Comparison of ENCODE assay signal across 1 cellular context in the genomic region with DNA sequence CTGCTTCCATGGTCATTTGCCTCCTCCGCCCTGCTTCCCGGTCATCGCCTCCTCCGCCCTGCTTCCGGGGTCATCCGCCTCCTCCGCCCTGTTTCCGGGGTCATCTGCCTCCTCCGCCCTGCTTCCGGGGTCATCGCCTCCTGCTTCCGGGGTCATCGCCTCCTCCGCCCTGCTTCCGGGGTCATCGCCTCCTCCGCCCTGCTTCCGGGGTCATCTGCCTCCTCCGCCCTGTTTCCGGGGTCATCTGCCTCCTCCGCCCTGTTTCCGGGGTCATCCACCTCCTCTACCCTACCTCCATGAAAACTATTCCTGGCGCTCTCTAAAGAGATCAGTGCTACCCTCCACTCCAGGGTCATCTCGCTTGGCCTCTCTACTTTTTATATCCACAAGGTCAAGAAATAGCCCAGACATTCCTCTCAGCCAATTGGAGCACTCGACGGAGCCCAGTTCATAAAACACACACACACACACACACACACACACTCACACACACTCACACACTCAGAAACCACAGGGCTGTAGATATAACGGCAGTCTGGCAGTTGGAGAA.
TF ChIP-seq lines count a peak whose summit lies in the region.

No MANE protein-coding gene starts in this region.

TF ChIP-seq in K562, 482 proteins besides CTCF, POLR2A, EP300 and RAD21 (continued from another document and continues in another):
- TF ChIP-seq GTF3C2 (IDR thresholded peaks at IDR 0.05; ENCODE audit: borderline replicate concordance, extremely low read depth, insufficient read length) (no peak), CREB3 (tag; conservative IDR thresholded peaks at IDR 0.05; ENCODE audit: low read depth) (no peak), SLC30A9 (CRISPR knock-in tag; IDR thresholded peaks at IDR 0.05) (no peak), HEY1 (CRISPR knock-in tag; IDR thresholded peaks at IDR 0.05; ENCODE audit: borderline replicate concordance) (no peak), CLOCK (CRISPR knock-in tag; IDR thresholded peaks at IDR 0.05; ENCODE audit: borderline replicate concordance) (no peak), ETV1 (tag; conservative IDR thresholded peaks at IDR 0.05; ENCODE audit: low read depth) (peak; percentile 1; the same call in 1 of the 2 replicates), ZNF740 (CRISPR knock-in tag; IDR thresholded peaks at IDR 0.05) (no peak), ZNF740 (tag; IDR thresholded peaks at IDR 0.05) (no peak), ZKSCAN3 (CRISPR knock-in tag; IDR thresholded peaks at IDR 0.05) (no peak), SIN3A (IDR thresholded peaks at IDR 0.05; ENCODE audit: borderline replicate concordance in 2 of 2, control insufficient read depth in 1 of 2, low read depth in 2 of 2, low read length in 2 of 2) (peak in 1 of 2 experiments; percentile 80; a peak in 1 of 4 replicates), ELF1 (tag; IDR thresholded peaks at IDR 0.05) (peak; percentile 100), KAT2B (IDR thresholded peaks at IDR 0.05; ENCODE audit: low read depth, low read length) (no peak), PHF20 (IDR thresholded peaks at IDR 0.05; ENCODE audit: partially characterized antibody) (peak; percentile 89), ARID1B (IDR thresholded peaks at IDR 0.05) (peak; percentile 57), GABPB2 (CRISPR knock-in tag; conservative IDR thresholded peaks at IDR 0.05) (no peak), ASH1L (IDR thresholded peaks at IDR 0.05; ENCODE audit: borderline replicate concordance, low read depth, partially characterized antibody) (peak; percentile 74), ZNF41 (CRISPR knock-in tag; conservative IDR thresholded peaks at IDR 0.05) (no peak), RREB1 (CRISPR knock-in tag; IDR thresholded peaks at IDR 0.05) (no peak), NR2C2 (CRISPR knock-in tag; IDR thresholded peaks at IDR 0.05) (peak; percentile 97), NR2C2 (tag; IDR thresholded peaks at IDR 0.05) (peak; percentile 99), EHMT2 (IDR thresholded peaks at IDR 0.05) (peak; percentile 84), CEBPG (CRISPR knock-in tag; IDR thresholded peaks at IDR 0.05) (no peak), CEBPG (tag; conservative IDR thresholded peaks at IDR 0.05 in 1 of 2, IDR thresholded peaks at IDR 0.05 in 1 of 2) (no peak), PHB2 (IDR thresholded peaks at IDR 0.05; ENCODE audit: low read depth) (no peak), MYC (IDR thresholded peaks at IDR 0.05; ENCODE audit: low read depth, low read length) (no peak), MYC (CRISPR knock-in tag; IDR thresholded peaks at IDR 0.05; ENCODE audit: borderline replicate concordance, low read depth) (no peak), MAFF (IDR thresholded peaks at IDR 0.05; ENCODE audit: low read length) (no peak), FOXK2 (conservative IDR thresholded peaks at IDR 0.05 in 1 of 2, IDR thresholded peaks at IDR 0.05 in 1 of 2; ENCODE audit: low read depth in 2 of 2) (peak; percentile 44 to 49; a peak in 3 of 4 replicates), OTX1 (CRISPR knock-in tag; IDR thresholded peaks at IDR 0.05) (0 out of 2 replicates have a peak, but pooled peaks have one; percentile 43), ZNF24 (IDR thresholded peaks at IDR 0.05) (no peak), GTF2A2 (tag; IDR thresholded peaks at IDR 0.05) (no peak), SP2 (IDR thresholded peaks at IDR 0.05; ENCODE audit: extremely low read depth, low read depth, low read length, poor library complexity, severe bottlenecking) (no peak), E2F6 (IDR thresholded peaks at IDR 0.05; ENCODE audit: borderline replicate concordance in 1 of 2, extremely low read depth in 1 of 2, insufficient read depth in 1 of 2, insufficient read length in 1 of 2, low read depth in 1 of 2, low read length in 1 of 2, poor library complexity in 1 of 2, severe bottlenecking in 1 of 2) (no peak), CBX3 (IDR thresholded peaks at IDR 0.05; ENCODE audit: borderline replicate concordance in 1 of 2, low read length in 2 of 2) (peak in 1 of 2 experiments; percentile 9; a peak in 1 of 3 replicates), ZNF766 (CRISPR knock-in tag; conservative IDR thresholded peaks at IDR 0.05) (peak; percentile 78), GATAD2A (IDR thresholded peaks at IDR 0.05) (no peak), CBX5 (IDR thresholded peaks at IDR 0.05; ENCODE audit: borderline replicate concordance, low read depth) (no peak), STAT5A (IDR thresholded peaks at IDR 0.05; ENCODE audit: borderline replicate concordance, low read length) (no peak), MIER1 (IDR thresholded peaks at IDR 0.05; ENCODE audit: low read depth) (no peak)
- TF ChIP-seq, protein P1, sequence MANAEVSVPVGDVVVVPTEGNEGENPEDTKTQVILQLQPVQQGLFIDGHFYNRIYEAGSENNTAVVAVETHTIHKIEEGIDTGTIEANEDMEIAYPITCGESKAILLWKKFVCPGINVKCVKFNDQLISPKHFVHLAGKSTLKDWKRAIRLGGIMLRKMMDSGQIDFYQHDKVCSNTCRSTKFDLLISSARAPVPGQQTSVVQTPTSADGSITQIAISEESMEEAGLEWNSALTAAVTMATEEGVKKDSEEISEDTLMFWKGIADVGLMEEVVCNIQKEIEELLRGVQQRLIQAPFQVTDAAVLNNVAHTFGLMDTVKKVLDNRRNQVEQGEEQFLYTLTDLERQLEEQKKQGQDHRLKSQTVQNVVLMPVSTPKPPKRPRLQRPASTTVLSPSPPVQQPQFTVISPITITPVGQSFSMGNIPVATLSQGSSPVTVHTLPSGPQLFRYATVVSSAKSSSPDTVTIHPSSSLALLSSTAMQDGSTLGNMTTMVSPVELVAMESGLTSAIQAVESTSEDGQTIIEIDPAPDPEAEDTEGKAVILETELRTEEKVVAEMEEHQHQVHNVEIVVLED (CRISPR knock-in tag; IDR thresholded peaks at IDR 0.05), result no peak
- TF ChIP-seq, protein P2, sequence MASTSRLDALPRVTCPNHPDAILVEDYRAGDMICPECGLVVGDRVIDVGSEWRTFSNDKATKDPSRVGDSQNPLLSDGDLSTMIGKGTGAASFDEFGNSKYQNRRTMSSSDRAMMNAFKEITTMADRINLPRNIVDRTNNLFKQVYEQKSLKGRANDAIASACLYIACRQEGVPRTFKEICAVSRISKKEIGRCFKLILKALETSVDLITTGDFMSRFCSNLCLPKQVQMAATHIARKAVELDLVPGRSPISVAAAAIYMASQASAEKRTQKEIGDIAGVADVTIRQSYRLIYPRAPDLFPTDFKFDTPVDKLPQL (IDR thresholded peaks at IDR 0.05; ENCODE audit: extremely low read depth, insufficient read length), result no peak
